ENCODE assay signal across 23 cellular contexts in the genomic region with DNA sequence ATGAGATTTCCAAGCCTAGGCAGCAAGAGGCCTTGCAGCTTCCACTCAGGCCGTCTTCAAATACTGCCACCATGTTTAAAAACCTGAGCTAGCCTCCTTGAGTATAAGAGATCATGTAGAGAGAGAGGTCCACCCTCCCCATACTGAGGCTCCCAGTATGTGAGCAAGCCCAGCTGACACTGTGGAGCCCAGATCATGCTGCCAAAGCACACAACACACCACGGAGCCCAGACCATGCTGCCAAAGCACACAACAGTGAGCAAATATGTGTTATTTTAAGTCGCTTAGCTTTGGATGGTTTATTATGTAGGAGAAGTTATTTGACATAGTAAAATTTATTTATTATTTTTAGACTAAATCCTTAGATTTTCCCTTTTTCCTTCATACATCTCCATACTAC.
"Had no signal": no experiment of that assay in that cellular context is flagged by ENCODE, and none has a peak within 500 bp of the region (broad histone marks: within the 10 kb centered on the region; RNA-seq: fewer than 3 reads in every experiment).

No MANE protein-coding gene starts in this region.

- H3K27ac ChIP-seq: dorsolateral prefrontal cortex, neutrophil, parathyroid adenoma, right atrium auricular region, sigmoid colon, spleen, testis had no signal

- H3K4me3 ChIP-seq: dorsolateral prefrontal cortex, mucosa of descending colon, right atrium auricular region, sigmoid colon, spleen, testis, tibial artery had no signal

- DNase-seq: dorsolateral prefrontal cortex; effector CD4-positive, alpha-beta T cell; hypothalamus; immature natural killer cell; islet precursor cell; kidney glomerular epithelial cell; left colon; mesenchymal stem cell; mucosa of descending colon; naive B cell; sigmoid colon; spleen; stimulated activated CD4-positive, alpha-beta T cell treated with anti-CD3 and anti-CD28 coated beads, Interleukin-15, amount 100 ng/mL, for 24 hours; stimulated activated CD4-positive, alpha-beta T cell treated with anti-CD3 and anti-CD28 coated beads, Interleukin-4, amount 100 ng/mL, for 24 hours; stimulated activated naive CD4-positive, alpha-beta T cell treated with Interleukin-2 at 50 U/mL for 16 hours; substantia nigra; testis; tibial artery had no signal

- ATAC-seq: left colon; mucosa of descending colon; natural killer cell treated with Interleukin-12 subunit alpha and Interleukin-12 subunit beta and Interleukin-15 and Interleukin-18, amount 100 ng/mL, for 72 hours; stimulated activated effector memory CD8-positive, alpha-beta T cell treated with anti-CD3 and anti-CD28 coated beads, Interleukin-12 subunit alpha, Interleukin-12 subunit beta, amount 100 ng/mL, for 72 hours had no signal
